In the genomic region with DNA sequence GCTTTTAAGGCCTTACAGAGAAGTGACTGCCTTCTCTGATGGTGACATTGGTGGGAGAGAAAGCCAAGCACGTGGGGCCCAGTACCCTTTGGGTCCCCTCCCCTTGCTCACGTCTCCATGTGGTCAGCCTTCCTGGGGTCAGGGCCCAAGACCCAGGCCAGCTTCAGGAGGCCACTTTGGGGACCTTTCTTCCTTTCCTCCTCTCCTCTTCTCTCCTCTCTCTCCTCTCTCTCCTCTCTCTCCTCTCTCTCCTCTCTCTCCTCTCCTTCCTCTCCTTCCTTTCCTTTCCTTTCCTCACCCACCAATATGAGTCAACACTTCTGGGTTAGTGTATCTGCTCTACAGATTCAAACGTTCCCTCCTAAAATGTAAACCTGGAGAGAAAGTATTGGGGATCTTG, we compare ENCODE assay signal across 7 cellular contexts.
"Had no signal": no experiment of that assay in that cellular context is flagged by ENCODE, and none has a peak within 500 bp of the region (broad histone marks: within the 10 kb centered on the region; RNA-seq: fewer than 3 reads in every experiment).

No MANE protein-coding gene starts in this region.

- DNase-seq: H9, HCEC 1CT, HFFc6, IMR-90, KG1 had no signal

- H3K4me3 ChIP-seq: GM23338, K562 had no signal

- H3K4me1 Mint-ChIP-seq: GM23338, H9 had no signal

- ATAC-seq: GM23338, K562 had no signal

- H3K9me3 Mint-ChIP-seq: GM23338, H9 had no signal

- H3K4me3 Mint-ChIP-seq: GM23338, H9, HFFc6 had no signal

- H3K27ac Mint-ChIP-seq: GM23338, H9, HFFc6 had no signal
